Comparison of ENCODE assay signal across 8 cellular contexts in genomic region chr20:62407221-62407992, GRCh38. TPM values are rescaled to one million over a fixed set of nuclear protein-coding genes. Genes with fewer than 3 reads are reported as not detected.
DNase-seq lines count a peak whose midpoint lies in the region; ATAC-seq and TF ChIP-seq lines count a peak whose summit lies in the region.

Gene CABLES2, minus strand, starts transcription at chr20:62407285. Its CDS starts 9 bp downstream, at chr20:62407276.

- H3K36me3 ChIP-seq in kidney epithelial cell (ENCODE audit: control insufficient read depth, insufficient read depth, low read length) = no peaks in the 10 kb centered on the region

- ATAC-seq in GM19043 (IDR thresholded peaks at IDR 0.05; ENCODE audit: low read depth, unreplicated experiment) = peak; percentile 87
- ATAC-seq in HG03342 (IDR thresholded peaks at IDR 0.05; ENCODE audit: unreplicated experiment) = peak; percentile 91
- peak; percentile 96 for ATAC-seq in activated CD4-positive, CD25-positive, alpha-beta regulatory T cell treated with anti-CD3 and anti-CD28 coated beads, Interleukin-2, amount 50 U/mL, for 24 hours

- H3K4me3 ChIP-seq in kidney epithelial cell (ENCODE audit: low read depth, low read length) = peak within 1 kb of the TSS; percentile 57

- no peak for TF ChIP-seq CTCF in kidney epithelial cell (IDR thresholded peaks at IDR 0.05; ENCODE audit: insufficient read depth, low read length, poor library complexity, severe bottlenecking)

- H3K27me3 ChIP-seq in kidney epithelial cell (ENCODE audit: control insufficient read depth, insufficient read depth, low read length) = peaks cover 16% of the 10 kb centered on the region

- DNase-seq in Ammon's horn (ENCODE audit: low spot score) (peak; percentile 96), NCI-H345 treated with DMSO at 0.1 percent for 48 hours (lab: John Stamatoyannopoulos, UW; ENCODE audit: unreplicated experiment) (peak; percentile 91), cerebellar cortex (ENCODE audit: low spot score) (peak; percentile 92), kidney epithelial cell (ENCODE audit: low read depth) (peak; percentile 72)
- peak; percentile 78 to 87 for DNase-seq in stimulated activated CD4-positive, alpha-beta T cell treated with anti-CD3 and anti-CD28 coated beads, Interleukin-15, amount 100 ng/mL, for 1 hour (ENCODE audit: low read depth in 1 of 2, low spot score in 1 of 2)

RNA-seq across cellular contexts. Expression of gene CABLES2, which starts in this region (rescaled TPM):
- 6.9 and 8.1 TPM in 2 replicates for total RNA-seq in kidney epithelial cell

Comparison
In these comparisons a context has a peak if more than half of its experiments do, and no peak if none do; other contexts are left out.
1. Peak in every context shown above with its lines: DNase-seq, ATAC-seq and H3K4me3 ChIP-seq.